In the genomic region with DNA sequence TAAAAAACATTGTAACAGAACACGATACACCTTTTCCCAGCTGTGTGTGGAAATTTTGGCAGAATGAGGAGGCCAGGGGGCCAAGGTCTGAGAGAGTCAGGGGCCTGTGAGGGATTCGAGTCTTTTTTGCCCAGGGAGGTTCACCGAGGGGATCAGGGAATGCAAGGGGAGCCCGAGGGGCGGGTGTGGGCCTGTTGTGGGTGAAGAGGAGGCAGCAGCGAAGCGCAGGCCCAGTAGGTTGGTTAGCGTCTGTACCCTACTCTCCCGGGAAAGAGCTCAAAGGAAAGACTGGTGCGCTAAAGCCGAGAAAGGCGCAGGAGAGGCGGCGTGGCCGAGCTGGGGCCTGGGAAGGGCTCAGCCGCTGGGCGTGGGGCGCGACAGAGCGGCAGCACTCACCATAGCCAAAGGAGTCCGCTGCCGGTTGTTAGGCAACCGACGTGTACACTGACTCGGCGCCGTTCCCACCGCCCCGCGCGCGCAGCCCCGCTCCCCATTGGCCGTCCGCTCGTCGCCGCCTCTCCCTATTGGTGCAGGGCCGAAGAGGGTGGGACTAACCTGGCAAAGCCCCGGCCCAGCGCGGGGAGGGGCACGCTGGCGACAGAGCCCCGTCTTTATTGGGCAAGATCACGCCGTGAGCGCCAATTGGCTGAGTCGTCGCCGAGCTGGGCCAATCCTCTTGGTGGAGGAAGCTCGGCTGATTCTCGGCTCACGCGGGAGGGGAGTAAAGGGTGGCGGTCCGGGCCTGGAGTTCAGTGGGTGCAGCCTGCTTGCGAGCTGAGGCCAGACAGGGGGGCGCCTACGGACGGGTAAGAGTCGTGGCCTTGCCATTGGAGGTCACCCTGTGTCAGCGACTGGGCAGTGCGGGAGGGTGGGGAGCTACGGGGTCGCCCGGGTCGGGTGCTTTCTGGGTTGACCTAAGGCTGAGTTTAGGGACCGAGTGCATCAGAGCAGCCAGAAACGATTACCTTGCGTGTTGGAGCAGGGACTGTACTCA, we compare ENCODE assay signal across 8 cellular contexts. TPM values are rescaled to one million over a fixed set of nuclear protein-coding genes. Genes with fewer than 3 reads are reported as not detected.
DNase-seq lines count a peak whose midpoint lies in the region; ATAC-seq and TF ChIP-seq lines count a peak whose summit lies in the region.

A gene (minus strand): TSS at position 446 of the 994 bp plus-strand sequence. CDS start 47 bp downstream, at position 399.
A gene (plus strand): TSS at position 752 of the 994 bp plus-strand sequence. CDS start 15,262 bp downstream, outside the sequence.

- peak; percentile 53 for TF ChIP-seq POLR2A in GM19099 (IDR thresholded peaks at IDR 0.05; ENCODE audit: extremely low read depth, insufficient read length, low read depth)

- TF ChIP-seq CTCF in choroid plexus epithelial cell (conservative IDR thresholded peaks at IDR 0.05; ENCODE audit: low read depth, low read length) (no peak), kidney epithelial cell (IDR thresholded peaks at IDR 0.05; ENCODE audit: insufficient read depth, low read length, poor library complexity, severe bottlenecking) (no peak)

- no peaks in the 10 kb centered on the region for H3K36me3 ChIP-seq in kidney epithelial cell (ENCODE audit: control insufficient read depth, insufficient read depth, low read length)

- H3K4me3 ChIP-seq in choroid plexus epithelial cell (ENCODE audit: low read depth, low read length): peak within 1 kb of the TSS; percentile 78
- H3K4me3 ChIP-seq in kidney epithelial cell (ENCODE audit: low read depth, low read length): peak within 1 kb of the TSS; percentile 53

- DNase-seq in AG20443 (ENCODE audit: low spot score) (peak; percentile 97), NCI-H510A (lab: John Stamatoyannopoulos, UW) (peak; percentile 95), choroid plexus epithelial cell (ENCODE audit: low read depth) (peak; percentile 96), kidney epithelial cell (ENCODE audit: low read depth) (peak; percentile 72)
- DNase-seq in activated CD4-positive, alpha-beta T cell treated with anti-CD3 and anti-CD28 coated beads for 24 hours (ENCODE audit: low read depth in 2 of 2): peak; percentile 83 to 85
- DNase-seq in stimulated activated CD4-positive, alpha-beta T cell treated with anti-CD3 and anti-CD28 coated beads, Interleukin-15, amount 100 ng/mL, for 48 hours (ENCODE audit: low read depth in 2 of 2): peak; percentile 89 to 90

- no peaks in the 10 kb centered on the region for H3K27me3 ChIP-seq in kidney epithelial cell (ENCODE audit: control insufficient read depth, insufficient read depth, low read length)

- ATAC-seq in HG03432 (IDR thresholded peaks at IDR 0.05; ENCODE audit: unreplicated experiment): peak; percentile 99

RNA-seq across cellular contexts. Expression of the first gene that starts in this region (rescaled TPM):
- 31.1 and 36.0 TPM in 2 replicates for total RNA-seq in kidney epithelial cell

RNA-seq across cellular contexts. Expression of the second gene that starts in this region (rescaled TPM):
- total RNA-seq in kidney epithelial cell: 26.5 and 31.3 TPM in 2 replicates

Comparison
In these comparisons a context has a peak if more than half of its experiments do, and no peak if none do; other contexts are left out.
1. Peak in every context shown above with its lines: DNase-seq, ATAC-seq and H3K4me3 ChIP-seq.